ENCODE assay signal across 8 cellular contexts in the genomic region with DNA sequence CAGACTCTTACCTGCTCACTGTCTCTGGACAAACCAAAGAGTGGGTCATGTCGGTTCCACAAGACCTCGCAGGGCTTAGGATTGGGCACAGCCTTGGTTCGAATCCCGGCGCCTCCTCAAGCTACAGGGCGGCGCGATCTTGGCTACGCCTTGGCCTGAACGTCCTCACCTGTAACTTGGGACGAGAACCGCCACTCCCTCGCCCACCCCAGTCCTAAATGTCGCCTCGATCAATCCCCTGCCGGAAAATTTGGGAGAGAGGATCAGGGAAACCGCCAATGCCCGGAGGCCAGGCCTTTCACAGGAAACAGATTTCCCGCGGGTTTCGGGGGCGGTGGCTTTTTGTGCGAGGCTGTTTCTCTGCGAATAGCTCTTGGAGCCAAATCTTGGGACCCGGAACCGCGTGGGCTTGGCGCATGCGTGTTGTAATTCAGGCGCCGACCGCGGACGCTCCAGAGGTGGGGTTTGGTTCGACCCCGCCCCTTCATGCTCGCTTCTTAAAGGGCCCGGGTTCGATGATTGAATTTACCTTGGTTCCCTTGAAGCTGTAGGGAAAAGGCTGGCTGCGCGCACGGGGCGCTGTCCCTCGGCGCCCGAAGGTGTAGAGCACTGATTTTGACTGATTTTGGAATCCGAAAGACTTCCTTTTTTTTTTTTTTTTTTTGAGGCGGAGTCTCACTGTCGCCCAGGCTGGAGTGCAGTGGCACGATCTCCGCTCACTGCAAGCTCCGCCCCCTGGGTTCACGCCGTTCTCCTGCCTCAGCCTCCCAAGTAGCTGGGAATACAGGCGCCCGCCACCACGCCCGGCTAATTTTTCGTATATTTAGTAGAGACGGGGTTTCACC. TPM values are rescaled to one million over a fixed set of nuclear protein-coding genes. Genes with fewer than 3 reads are reported as not detected.
A peak's percentile ranks its signal among the peaks of the same experiment; 100 is the strongest.
DNase-seq lines count a peak whose midpoint lies in the region; ATAC-seq, FAIRE-seq and TF ChIP-seq lines count a peak whose summit lies in the region.

A gene with protein sequence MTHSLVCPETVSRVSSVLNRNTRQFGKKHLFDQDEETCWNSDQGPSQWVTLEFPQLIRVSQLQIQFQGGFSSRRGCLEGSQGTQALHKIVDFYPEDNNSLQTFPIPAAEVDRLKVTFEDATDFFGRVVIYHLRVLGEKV (minus strand): TSS at position 403 of the 845 bp plus-strand sequence. CDS start 354 bp downstream, at position 49.

- H3K4me3 ChIP-seq in kidney epithelial cell (ENCODE audit: low read depth, low read length) = peak within 1 kb of the TSS; percentile 56

- CTCF ChIA-PET in activated CD4-positive, alpha-beta T cell treated with anti-CD3 and anti-CD28 coated beads for 36 hours (lab: Charles Lee) = interaction anchor here (0.5 to 2.3 kb wide), 11 partner anchors 10 to 336 kb away, joined by 3 to 20 read pairs (median 3); a partner anchor contains a TSS

- DNase-seq in NCI-H524 treated with DMSO at 0.1 percent for 48 hours (lab: John Stamatoyannopoulos, UW) (peak; percentile 73), chondrocyte (ENCODE audit: low spot score) (no peak), kidney epithelial cell (ENCODE audit: low read depth) (peak; percentile 61)
- peak; percentile 96 for DNase-seq in activated CD4-positive, alpha-beta T cell treated with anti-CD3 and anti-CD28 coated beads for 36 hours
- DNase-seq in stimulated activated CD4-positive, alpha-beta T cell treated with anti-CD3 and anti-CD28 coated beads, Interleukin-15, amount 100 ng/mL, for 24 hours = peak; percentile 97

- POLR2A ChIA-PET in activated CD4-positive, alpha-beta T cell treated with anti-CD3 and anti-CD28 coated beads for 36 hours (lab: Charles Lee) = interaction anchor here (0.5 to 2.1 kb wide), 9 partner anchors 11 to 922 kb away, joined by 3 to 31 read pairs (median 4); a partner anchor contains a TSS

- no peaks in the 10 kb centered on the region for H3K27me3 Mint-ChIP-seq in activated CD4-positive, alpha-beta T cell treated with anti-CD3 and anti-CD28 coated beads for 36 hours
- H3K27me3 Mint-ChIP-seq in chondrocyte (ENCODE audit: low read depth) = peaks cover 4% of the 10 kb centered on the region

- peak; percentile 75 for ATAC-seq in GM18868 (IDR thresholded peaks at IDR 0.05; ENCODE audit: unreplicated experiment)
- ATAC-seq in HG03196 (IDR thresholded peaks at IDR 0.05; ENCODE audit: unreplicated experiment) = peak; percentile 61
- peak; percentile 95 for ATAC-seq in activated CD4-positive, alpha-beta T cell treated with anti-CD3 and anti-CD28 coated beads for 36 hours

- H3K4me3 Mint-ChIP-seq in activated CD4-positive, alpha-beta T cell treated with anti-CD3 and anti-CD28 coated beads for 36 hours = peak within 1 kb of the TSS; percentile 90
- peak within 1 kb of the TSS; percentile 88 for H3K4me3 Mint-ChIP-seq in chondrocyte (ENCODE audit: unreplicated experiment)

- H3K9me3 Mint-ChIP-seq in activated CD4-positive, alpha-beta T cell treated with anti-CD3 and anti-CD28 coated beads for 36 hours (ENCODE audit: low read depth) = peaks cover 4% of the 10 kb centered on the region
- no peaks in the 10 kb centered on the region for H3K9me3 Mint-ChIP-seq in chondrocyte (ENCODE audit: low read depth)

- H3K4me1 Mint-ChIP-seq in activated CD4-positive, alpha-beta T cell treated with anti-CD3 and anti-CD28 coated beads for 36 hours = peaks cover 30% of the 10 kb centered on the region
- H3K4me1 Mint-ChIP-seq in chondrocyte (ENCODE audit: low read depth) = peaks cover 14% of the 10 kb centered on the region

- intact Hi-C loops in activated CD4-positive, alpha-beta T cell treated with anti-CD3 and anti-CD28 coated beads for 36 hours (cut with DNase I, micrococcal nuclease) = loop anchor here (1.0 kb wide), 7 partner anchors 11 to 182 kb away; a partner anchor contains a TSS

- peak; percentile 90 for FAIRE-seq in A204.1 (lab: Jason Lieb, UNC)

- no peak for TF ChIP-seq CTCF in chondrocyte (IDR thresholded peaks at IDR 0.05)
- no peak for TF ChIP-seq CTCF in kidney epithelial cell (IDR thresholded peaks at IDR 0.05; ENCODE audit: insufficient read depth, low read length, poor library complexity, severe bottlenecking)

- H3K36me3 Mint-ChIP-seq in activated CD4-positive, alpha-beta T cell treated with anti-CD3 and anti-CD28 coated beads for 36 hours (ENCODE audit: low read depth) = peaks cover 22% of the 10 kb centered on the region
- peaks cover 6% of the 10 kb centered on the region for H3K36me3 Mint-ChIP-seq in chondrocyte (ENCODE audit: low read depth)

- H3K27me3 ChIP-seq in kidney epithelial cell (ENCODE audit: control insufficient read depth, insufficient read depth, low read length) = peaks cover 2% of the 10 kb centered on the region

- peak within 1 kb of the TSS; percentile 84 for H3K27ac Mint-ChIP-seq in activated CD4-positive, alpha-beta T cell treated with anti-CD3 and anti-CD28 coated beads for 36 hours
- H3K27ac Mint-ChIP-seq in chondrocyte (ENCODE audit: unreplicated experiment) = peak within 1 kb of the TSS; percentile 82

- H3K36me3 ChIP-seq in kidney epithelial cell (ENCODE audit: control insufficient read depth, insufficient read depth, low read length) = no peaks in the 10 kb centered on the region

RNA-seq across cellular contexts. Expression of the gene that starts here (rescaled TPM):
- total RNA-seq in activated CD4-positive, alpha-beta T cell treated with anti-CD3 and anti-CD28 coated beads for 36 hours = 10 to 100 TPM; 34.7 to 46.6 TPM
- total RNA-seq in chondrocyte (6.4 to 13.4 TPM (median 8.3 TPM) in 3 replicates), kidney epithelial cell (17.1 and 20.0 TPM in 2 replicates)
